21 cellular contexts compared by ENCODE assay signal in the genomic region with DNA sequence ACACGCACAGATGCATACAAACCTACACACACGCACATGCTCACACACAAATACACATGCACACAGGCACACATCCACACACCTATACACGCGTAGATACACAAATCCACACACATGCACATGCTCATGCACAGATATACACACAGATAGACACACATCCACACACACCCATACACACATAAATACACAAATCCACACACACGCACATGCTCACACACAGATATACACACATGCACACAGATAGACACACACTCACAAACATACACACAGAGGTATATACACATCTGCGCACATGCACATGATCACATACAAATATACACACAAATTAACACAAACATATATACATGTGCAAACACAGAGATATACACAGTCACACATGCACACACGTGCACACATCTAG.
"Had no signal": no experiment of that assay in that cellular context is flagged by ENCODE, and none has a peak within 500 bp of the region (broad histone marks: within the 10 kb centered on the region; RNA-seq: fewer than 3 reads in every experiment).

No MANE protein-coding gene starts in this region.

- FAIRE-seq: K562, RCC 7860 had no signal

- H3K4me3 ChIP-seq: K562 had no signal

- H3K27ac ChIP-seq: KMS-11 had no signal

- H3K4me2 ChIP-seq: KMS-11, SK-N-SH had no signal

- DNase-seq: Kasumi-1, MM.1S, NCI-H1092 treated with DMSO at 0.1 percent for 48 hours, NCI-H1436, NCI-H187, NCI-H2029, NCI-H2081 treated with DMSO at 0.1 percent for 48 hours, NCI-H2171, NCI-H226, NCI-H446, NCI-H510A, NCI-H524 treated with DMSO at 0.1 percent for 48 hours, NCI-H69, NCI-H774, Right ventricle myocardium superior, RPMI8226, SIG-M5, SK-N-SH had no signal

- H3K9ac ChIP-seq: KMS-11, SK-N-SH had no signal

- ATAC-seq: K562 had no signal

- H3K9me3 ChIP-seq: SK-N-SH had no signal
